ENCODE assay signal across 19 cellular contexts in the genomic region with DNA sequence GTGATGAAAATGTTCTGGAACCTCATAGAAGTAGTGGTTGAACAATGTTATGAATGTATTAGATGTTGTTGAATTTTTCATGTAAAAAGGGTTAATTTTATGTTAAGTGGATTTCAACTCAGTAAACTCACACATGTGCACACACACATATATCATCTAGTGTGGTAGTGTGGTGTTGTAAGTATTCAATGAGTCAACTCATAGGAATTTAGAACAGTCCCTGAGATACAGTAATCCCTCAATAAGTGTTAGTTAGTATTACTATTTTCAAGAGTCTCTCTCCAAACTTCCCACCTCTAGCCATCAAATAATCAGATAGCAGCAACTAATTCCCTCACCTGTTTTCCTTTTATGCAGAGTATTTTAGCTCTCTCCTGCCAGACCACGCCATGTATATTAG.
A peak's percentile ranks its signal among the peaks of the same experiment; 100 is the strongest.
DNase-seq lines count a peak whose midpoint lies in the region; ATAC-seq and TF ChIP-seq lines count a peak whose summit lies in the region.
"Had no signal": no experiment of that assay in that cellular context is flagged by ENCODE, and none has a peak within 500 bp of the region (broad histone marks: within the 10 kb centered on the region; RNA-seq: fewer than 3 reads in every experiment).

No MANE protein-coding gene starts in this region.

- H3K27ac ChIP-seq in fibroblast of lung (ENCODE audit: insufficient read depth, low read length) = no peak overlapping the region
- H3K27ac ChIP-seq: BLaER1, SK-N-MC, thoracic aorta had no signal

- no peaks in the 10 kb centered on the region for H3K4me1 ChIP-seq in fibroblast of lung (ENCODE audit: control insufficient read depth, extremely low read depth, insufficient read depth, low read length)

- ATAC-seq in HG03442 (IDR thresholded peaks at IDR 0.05; ENCODE audit: unreplicated experiment) (no peak), HG02981 (IDR thresholded peaks at IDR 0.05; ENCODE audit: unreplicated experiment) (no peak)
- ATAC-seq: activated CD4-positive, alpha-beta T cell treated with anti-CD3 and anti-CD28 coated beads for 36 hours; natural killer cell treated with Interleukin-12 subunit alpha and Interleukin-12 subunit beta and Interleukin-15 and Interleukin-18, amount 100 ng/mL, for 72 hours had no signal

- H4K20me1 ChIP-seq in fibroblast of lung (ENCODE audit: control insufficient read depth, extremely low read depth, insufficient read depth, low read length) = no peaks in the 10 kb centered on the region
- H4K20me1 ChIP-seq: BLaER1 had no signal

- H3K9ac ChIP-seq in fibroblast of lung (ENCODE audit: insufficient read depth, low read length) = no peak overlapping the region
- H3K9ac ChIP-seq: BLaER1 had no signal

- H3K9me3 ChIP-seq in fibroblast of lung (ENCODE audit: control insufficient read depth, insufficient read depth, low read depth, low read length) = no peaks in the 10 kb centered on the region
- H3K9me3 ChIP-seq: BLaER1, MG63, thoracic aorta had no signal

- TF ChIP-seq CTCF in fibroblast of lung (conservative IDR thresholded peaks at IDR 0.05 in 1 of 2, IDR thresholded peaks at IDR 0.05 in 1 of 2; ENCODE audit: low read depth in 1 of 2, low read length in 2 of 2) = no peak
- no peak for TF ChIP-seq CTCF in retinal pigment epithelial cell (conservative IDR thresholded peaks at IDR 0.05; ENCODE audit: low read depth, low read length)

- no peak overlapping the region for H3K4me2 ChIP-seq in fibroblast of lung (ENCODE audit: extremely low read depth, insufficient read depth, low read length)

- no peaks in the 10 kb centered on the region for H3K79me2 ChIP-seq in fibroblast of lung (ENCODE audit: control insufficient read depth, insufficient read depth, low read length)

- H2AFZ ChIP-seq in fibroblast of lung (ENCODE audit: low read length) = no peak overlapping the region

- DNase-seq in GM03348 (ENCODE audit: low spot score) (peak; percentile 50), RKO (ENCODE audit: low spot score) (peak; percentile 18), fibroblast of lung (ENCODE audit: low read depth in 2 of 2) (peak; percentile 74 to 83), retinal pigment epithelial cell (ENCODE audit: low read depth) (peak; percentile 52), DMS 273 (lab: John Stamatoyannopoulos, UW; ENCODE audit: unreplicated experiment) (no peak)
- DNase-seq: activated CD4-positive, alpha-beta T cell treated with anti-CD3 and anti-CD28 coated beads for 36 hours; activated gamma-delta T cell treated with Interleukin-2 at 50 U/mL for 16 hours; anterior cingulate cortex; islet precursor cell; MG63; NCI-H1930; NCI-H524; T-helper 9 cell had no signal

- no peaks in the 10 kb centered on the region for H3K36me3 ChIP-seq in fibroblast of lung (ENCODE audit: control insufficient read depth, insufficient read depth, low read length)
- H3K36me3 ChIP-seq: BLaER1, MG63, thoracic aorta had no signal

- H3K27me3 ChIP-seq in fibroblast of lung (ENCODE audit: control insufficient read depth, insufficient read depth, low read length) = no peaks in the 10 kb centered on the region
- H3K27me3 ChIP-seq: BLaER1, MG63 had no signal

- H3K4me3 ChIP-seq in fibroblast of lung (replicated peaks in 1 of 4; ENCODE audit: control extremely low read depth in 1 of 4, insufficient read depth in 1 of 4, low read depth in 3 of 4, low read length in 4 of 4) (no peak overlapping the region), retinal pigment epithelial cell (ENCODE audit: low read length) (no peak overlapping the region)
- H3K4me3 ChIP-seq: BLaER1, MG63, SK-N-MC, thoracic aorta had no signal
